ENCODE assay signal across 9 cellular contexts in the genomic region with DNA sequence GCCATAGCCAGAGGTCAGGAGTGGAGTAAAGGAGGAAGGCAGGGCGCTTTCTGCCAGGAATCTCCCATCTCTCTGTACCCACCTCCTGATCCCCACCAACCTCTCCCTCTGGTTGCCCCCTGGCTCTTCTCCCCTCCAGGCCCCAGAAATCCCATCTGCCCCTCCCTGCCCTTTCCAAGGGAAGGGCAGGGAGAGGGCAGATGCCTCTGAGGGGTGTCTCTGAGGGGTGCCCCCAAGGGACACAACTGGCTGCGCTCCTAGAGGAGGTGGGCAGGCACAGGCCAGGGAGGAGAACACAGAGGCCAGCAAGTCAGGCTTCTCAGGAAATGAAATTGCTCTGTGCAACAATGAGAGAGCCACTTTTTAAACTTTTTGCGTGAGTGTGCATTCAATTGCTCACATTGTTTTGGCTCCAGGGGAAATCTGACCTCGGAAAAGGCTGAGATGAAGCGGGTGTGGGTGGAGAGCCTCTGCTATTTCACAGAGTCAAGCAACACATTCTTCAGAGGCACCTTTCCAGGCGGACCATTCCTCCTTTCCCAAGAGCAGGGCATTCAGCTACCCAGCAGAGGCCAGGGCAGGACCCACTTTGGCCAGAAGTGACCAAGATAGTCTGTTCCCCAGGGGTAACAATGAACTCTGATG.
A peak's percentile ranks its signal among the peaks of the same experiment; 100 is the strongest.
DNase-seq lines count a peak whose midpoint lies in the region; ATAC-seq and TF ChIP-seq lines count a peak whose summit lies in the region.
"Had no signal": no experiment of that assay in that cellular context is flagged by ENCODE, and none has a peak within 500 bp of the region (broad histone marks: within the 10 kb centered on the region; RNA-seq: fewer than 3 reads in every experiment).

No MANE protein-coding gene starts in this region.

- intact Hi-C loops in uterus (cut with DNase I; ENCODE audit: low total_unique reads): no loop called here

- CTCF ChIA-PET in HEK293T (lab: Yijun Ruan, JAX): no interaction called here

- no peak for TF ChIP-seq CTCF in uterus (IDR thresholded peaks at IDR 0.05)

- H3K27me3 Mint-ChIP-seq in activated naive CD8-positive, alpha-beta T cell treated with anti-CD3 and anti-CD28 coated beads, Interleukin-2, amount 10 ng/mL, durations not matched to agents 7 days and 5 days: no peaks in the 10 kb centered on the region
- no peaks in the 10 kb centered on the region for H3K27me3 Mint-ChIP-seq in activated naive CD8-positive, alpha-beta T cell treated with anti-CD3 and anti-CD28 coated beads for 36 hours

- H3K36me3 Mint-ChIP-seq in activated naive CD8-positive, alpha-beta T cell treated with anti-CD3 and anti-CD28 coated beads, Interleukin-2, amount 10 ng/mL, durations not matched to agents 7 days and 5 days: peaks cover 24% of the 10 kb centered on the region
- H3K36me3 Mint-ChIP-seq in activated naive CD8-positive, alpha-beta T cell treated with anti-CD3 and anti-CD28 coated beads for 36 hours: peaks cover 25% of the 10 kb centered on the region

- no peaks in the 10 kb centered on the region for H3K36me3 ChIP-seq in uterus

- H3K4me1 Mint-ChIP-seq in activated naive CD8-positive, alpha-beta T cell treated with anti-CD3 and anti-CD28 coated beads, Interleukin-2, amount 10 ng/mL, durations not matched to agents 7 days and 5 days: peaks cover 18% of the 10 kb centered on the region
- peaks cover 16% of the 10 kb centered on the region for H3K4me1 Mint-ChIP-seq in activated naive CD8-positive, alpha-beta T cell treated with anti-CD3 and anti-CD28 coated beads for 36 hours

- peaks cover 0 to 19% of the 10 kb centered on the region in 2 donors for H3K4me1 ChIP-seq in uterus

- H3K4me3 ChIP-seq in uterus: no peak overlapping the region

- no peak for ATAC-seq in activated naive CD8-positive, alpha-beta T cell treated with anti-CD3 and anti-CD28 coated beads, Interleukin-2, amount 10 ng/mL, durations not matched to agents 7 days and 5 days (ENCODE audit: low read depth)

- H3K9me3 ChIP-seq in uterus: no peaks in the 10 kb centered on the region

- H3K9me3 Mint-ChIP-seq in activated naive CD8-positive, alpha-beta T cell treated with anti-CD3 and anti-CD28 coated beads, Interleukin-2, amount 10 ng/mL, durations not matched to agents 7 days and 5 days: peaks cover 3% of the 10 kb centered on the region
- peaks cover 8% of the 10 kb centered on the region for H3K9me3 Mint-ChIP-seq in activated naive CD8-positive, alpha-beta T cell treated with anti-CD3 and anti-CD28 coated beads for 36 hours

- peak overlapping the region in 1 of 2 donors; percentile 32 for H3K27ac ChIP-seq in uterus

- POLR2A ChIA-PET in activated naive CD8-positive, alpha-beta T cell treated with anti-CD3 and anti-CD28 coated beads, Interleukin-2, amount 10 ng/mL, durations not matched to agents 7 days and 5 days (lab: Charles Lee): interaction anchor here (0.7 kb wide), 1 partner anchor 35 kb away, joined by 5 read pairs; no protein-coding TSS in a partner anchor
- POLR2A ChIA-PET in HEK293T (lab: Yijun Ruan, JAX): no interaction called here

- TF ChIP-seq POLR2A in uterus (IDR thresholded peaks at IDR 0.05): no peak

- H3K4me3 Mint-ChIP-seq in activated naive CD8-positive, alpha-beta T cell treated with anti-CD3 and anti-CD28 coated beads, Interleukin-2, amount 10 ng/mL, durations not matched to agents 7 days and 5 days: no peak overlapping the region
- H3K4me3 Mint-ChIP-seq in activated naive CD8-positive, alpha-beta T cell treated with anti-CD3 and anti-CD28 coated beads for 36 hours: no peak overlapping the region

- no peak overlapping the region for H3K27ac Mint-ChIP-seq in activated naive CD8-positive, alpha-beta T cell treated with anti-CD3 and anti-CD28 coated beads, Interleukin-2, amount 10 ng/mL, durations not matched to agents 7 days and 5 days
- no peak overlapping the region for H3K27ac Mint-ChIP-seq in activated naive CD8-positive, alpha-beta T cell treated with anti-CD3 and anti-CD28 coated beads for 36 hours

- DNase-seq in activated naive CD8-positive, alpha-beta T cell treated with anti-CD3 and anti-CD28 coated beads, Interleukin-2, amount 10 ng/mL, durations not matched to agents 7 days and 5 days: peak; percentile 3
- no peak for DNase-seq in activated naive CD8-positive, alpha-beta T cell treated with anti-CD3 and anti-CD28 coated beads for 36 hours
- peak; percentile 36 for DNase-seq in ecto neural progenitor cell (ENCODE audit: low spot score)
- DNase-seq in mesenteric fat pad (ENCODE audit: low spot score): peak; percentile 73
- DNase-seq in uterus: peak; percentile 9 to 13
- DNase-seq in UCSD-AML1 (lab: John Stamatoyannopoulos, UW; ENCODE audit: unreplicated experiment): no peak
- DNase-seq in NCI-H128 (lab: John Stamatoyannopoulos, UW; ENCODE audit: unreplicated experiment): no peak
- DNase-seq in HEK293T (ENCODE audit: extremely low spot score): no peak
- DNase-seq: NCI-H2107 had no signal

- H3K27me3 ChIP-seq in uterus: no peaks in the 10 kb centered on the region

TF ChIP-seq in HEK293T, 16 proteins besides CTCF, POLR2A, EP300 and RAD21:
- TF ChIP-seq CTBP1 (IDR thresholded peaks at IDR 0.05; ENCODE audit: borderline replicate concordance) (no peak), L3MBTL2 (conservative IDR thresholded peaks at IDR 0.05) (no peak), HDGF (IDR thresholded peaks at IDR 0.05; ENCODE audit: borderline replicate concordance) (no peak), ELF4 (IDR thresholded peaks at IDR 0.05) (no peak), BHLHE40 (IDR thresholded peaks at IDR 0.05; ENCODE audit: borderline replicate concordance) (no peak), ARNT (IDR thresholded peaks at IDR 0.05) (no peak), TARDBP (IDR thresholded peaks at IDR 0.05) (no peak), NFRKB (IDR thresholded peaks at IDR 0.05) (no peak), FOXA1 (IDR thresholded peaks at IDR 0.05) (no peak)
- TF ChIP-seq, protein P1, sequence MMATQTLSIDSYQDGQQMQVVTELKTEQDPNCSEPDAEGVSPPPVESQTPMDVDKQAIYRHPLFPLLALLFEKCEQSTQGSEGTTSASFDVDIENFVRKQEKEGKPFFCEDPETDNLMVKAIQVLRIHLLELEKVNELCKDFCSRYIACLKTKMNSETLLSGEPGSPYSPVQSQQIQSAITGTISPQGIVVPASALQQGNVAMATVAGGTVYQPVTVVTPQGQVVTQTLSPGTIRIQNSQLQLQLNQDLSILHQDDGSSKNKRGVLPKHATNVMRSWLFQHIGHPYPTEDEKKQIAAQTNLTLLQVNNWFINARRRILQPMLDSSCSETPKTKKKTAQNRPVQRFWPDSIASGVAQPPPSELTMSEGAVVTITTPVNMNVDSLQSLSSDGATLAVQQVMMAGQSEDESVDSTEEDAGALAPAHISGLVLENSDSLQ (IDR thresholded peaks at IDR 0.05): no peak

Comparison
In these comparisons a context has a peak if more than half of its experiments do, and no peak if none do; other contexts are left out.
1. DNase-seq: peak in activated naive CD8-positive, alpha-beta T cell treated with anti-CD3 and anti-CD28 coated beads, Interleukin-2, amount 10 ng/mL, durations not matched to agents 7 days and 5 days (single experiment), ecto neural progenitor cell (single experiment), mesenteric fat pad (single experiment) and uterus (2 of 2); none in activated naive CD8-positive, alpha-beta T cell treated with anti-CD3 and anti-CD28 coated beads for 36 hours (single experiment), UCSD-AML1 (single experiment), NCI-H128 (single experiment) and HEK293T (single experiment).